ENCODE assay signal across 29 cellular contexts in genomic region chr13:80858131-80858530, GRCh38.
"Had no signal": no experiment of that assay in that cellular context is flagged by ENCODE, and none has a peak within 500 bp of the region (broad histone marks: within the 10 kb centered on the region; RNA-seq: fewer than 3 reads in every experiment).

No MANE protein-coding gene starts in this region.

- H3K36me3 ChIP-seq: esophagus squamous epithelium, heart right ventricle, lower lobe of right lung, neutrophil, pancreas, right atrium auricular region, suprapubic skin, vagina had no signal

- DNase-seq: effector memory CD8-positive, alpha-beta T cell; erythroblast; esophagus squamous epithelium; foreskin melanocyte; glutamatergic neuron; heart right ventricle; hippocampal formation; immature natural killer cell; islet precursor cell; kidney glomerular epithelial cell; left colon; left ventricle myocardium superior; lower lobe of right lung; naive thymus-derived CD8-positive, alpha-beta T cell; nephron progenitor cell; pancreas; stimulated activated CD4-positive, alpha-beta T cell treated with anti-CD3 and anti-CD28 coated beads, Interleukin-12 subunit alpha, Interleukin-12 subunit beta, amount 100 ng/mL, for 4 hours; stimulated activated CD4-positive, alpha-beta T cell treated with anti-CD3 and anti-CD28 coated beads, Interleukin-1b, Interleukin-23, amount 100 ng/mL, for 48 hours; stimulated activated CD4-positive, alpha-beta T cell treated with anti-CD3 and anti-CD28 coated beads, Interleukin-4, amount 100 ng/mL, for 1 hour; stimulated activated CD8-positive, alpha-beta memory T cell treated with anti-CD3 and anti-CD28 coated beads, Interleukin-4, amount 100 ng/mL, for 48 hours; stimulated activated naive CD4-positive, alpha-beta T cell; stimulated activated naive CD8-positive, alpha-beta T cell treated with anti-CD3 and anti-CD28 coated beads, Interleukin-15, amount 100 ng/mL, for 72 hours; trophoblast cell had no signal

- H3K27ac ChIP-seq: coronary artery, esophagus squamous epithelium, heart right ventricle, lower lobe of right lung, neutrophil, pancreas, right atrium auricular region, suprapubic skin, vagina had no signal

- H3K4me1 Mint-ChIP-seq: immature natural killer cell; naive thymus-derived CD8-positive, alpha-beta T cell; nephron progenitor cell; stimulated activated naive CD8-positive, alpha-beta T cell treated with anti-CD3 and anti-CD28 coated beads, Interleukin-15, amount 100 ng/mL, for 72 hours had no signal

- H3K27me3 Mint-ChIP-seq: effector memory CD8-positive, alpha-beta T cell; naive thymus-derived CD8-positive, alpha-beta T cell; stimulated activated naive CD8-positive, alpha-beta T cell treated with anti-CD3 and anti-CD28 coated beads, Interleukin-15, amount 100 ng/mL, for 72 hours had no signal

- H3K36me3 Mint-ChIP-seq: naive thymus-derived CD8-positive, alpha-beta T cell had no signal

- H3K4me3 Mint-ChIP-seq: effector memory CD8-positive, alpha-beta T cell; immature natural killer cell; naive thymus-derived CD8-positive, alpha-beta T cell; nephron progenitor cell; stimulated activated naive CD8-positive, alpha-beta T cell treated with anti-CD3 and anti-CD28 coated beads, Interleukin-15, amount 100 ng/mL, for 72 hours had no signal

- H3K27me3 ChIP-seq: esophagus squamous epithelium, heart right ventricle, neutrophil, pancreas, right atrium auricular region, suprapubic skin, vagina had no signal

- H3K27ac Mint-ChIP-seq: effector memory CD8-positive, alpha-beta T cell; immature natural killer cell; naive thymus-derived CD8-positive, alpha-beta T cell; nephron progenitor cell; stimulated activated naive CD8-positive, alpha-beta T cell treated with anti-CD3 and anti-CD28 coated beads, Interleukin-15, amount 100 ng/mL, for 72 hours had no signal

- ATAC-seq: effector memory CD8-positive, alpha-beta T cell; heart right ventricle; left colon; left ventricle myocardium superior; lower lobe of right lung; naive thymus-derived CD8-positive, alpha-beta T cell; pancreas; stimulated activated naive CD8-positive, alpha-beta T cell treated with anti-CD3 and anti-CD28 coated beads, Interleukin-15, amount 100 ng/mL, for 72 hours had no signal

- H3K9me3 ChIP-seq: esophagus squamous epithelium, lower lobe of right lung, neutrophil, pancreas, right atrium auricular region, suprapubic skin, vagina had no signal

- H3K4me1 ChIP-seq: esophagus squamous epithelium, heart right ventricle, lower lobe of right lung, pancreas, right atrium auricular region, suprapubic skin, vagina had no signal

- H3K4me2 ChIP-seq: smooth muscle cell had no signal

- H3K4me3 ChIP-seq: coronary artery, esophagus squamous epithelium, heart right ventricle, lower lobe of right lung, pancreas, right atrium auricular region, smooth muscle cell, suprapubic skin, vagina had no signal
